12 cellular contexts compared by ENCODE assay signal in genomic region chr16:11087691-11088431, GRCh38.
DNase-seq lines count a peak whose midpoint lies in the region; ATAC-seq and TF ChIP-seq lines count a peak whose summit lies in the region.
"Had no signal": no experiment of that assay in that cellular context is flagged by ENCODE, and none has a peak within 500 bp of the region (broad histone marks: within the 10 kb centered on the region; RNA-seq: fewer than 3 reads in every experiment).

No MANE protein-coding gene starts in this region.

- H3K27me3 ChIP-seq in upper lobe of right lung = no peaks in the 10 kb centered on the region
- H3K27me3 ChIP-seq: brain microvascular endothelial cell, esophagus muscularis mucosa had no signal

- H3K4me1 Mint-ChIP-seq in activated CD8-positive, alpha-beta T cell treated with anti-CD3 and anti-CD28 coated beads for 36 hours (ENCODE audit: low read depth) = peaks cover 71% of the 10 kb centered on the region
- peaks cover 39% of the 10 kb centered on the region for H3K4me1 Mint-ChIP-seq in HFFc6 (ENCODE audit: low read depth)

- H3K4me3 ChIP-seq in upper lobe of right lung = no peak overlapping the region
- H3K4me3 ChIP-seq: esophagus muscularis mucosa had no signal

- no peaks in the 10 kb centered on the region for H3K9me3 Mint-ChIP-seq in activated CD8-positive, alpha-beta T cell treated with anti-CD3 and anti-CD28 coated beads for 36 hours
- H3K9me3 Mint-ChIP-seq in HFFc6 = no peaks in the 10 kb centered on the region
- H3K9me3 Mint-ChIP-seq: neural crest cell had no signal

- no peaks in the 10 kb centered on the region for H3K36me3 ChIP-seq in upper lobe of right lung
- H3K36me3 ChIP-seq: brain microvascular endothelial cell had no signal

- H3K27ac ChIP-seq in upper lobe of right lung = no peak overlapping the region
- H3K27ac ChIP-seq: brain microvascular endothelial cell, C4-2B had no signal

- peak; percentile 41 for ATAC-seq in activated CD8-positive, alpha-beta T cell treated with anti-CD3 and anti-CD28 coated beads for 36 hours
- peak; percentile 12 for ATAC-seq in upper lobe of right lung
- ATAC-seq in GM18519 (IDR thresholded peaks at IDR 0.05; ENCODE audit: low FRiP score, unreplicated experiment) = no peak

- POLR2A ChIA-PET in activated CD8-positive, alpha-beta T cell treated with anti-CD3 and anti-CD28 coated beads for 36 hours (lab: Charles Lee) = interaction anchor here (0.7 to 14.8 kb wide), 8 partner anchors 9 to 167 kb away, joined by 3 to 147 read pairs (median 4); partner anchors contain the start of gene SOCS1

- peaks cover 12% of the 10 kb centered on the region for H3K4me1 ChIP-seq in upper lobe of right lung

- no peaks in the 10 kb centered on the region for H3K27me3 Mint-ChIP-seq in activated CD8-positive, alpha-beta T cell treated with anti-CD3 and anti-CD28 coated beads for 36 hours
- no peaks in the 10 kb centered on the region; the same call in 1 of the 2 replicates for H3K27me3 Mint-ChIP-seq in HFFc6 (ENCODE audit: insufficient read depth)

- no peaks in the 10 kb centered on the region for H3K9me3 ChIP-seq in upper lobe of right lung
- H3K9me3 ChIP-seq: esophagus muscularis mucosa had no signal

- H3K27ac Mint-ChIP-seq in activated CD8-positive, alpha-beta T cell treated with anti-CD3 and anti-CD28 coated beads for 36 hours = peak overlapping the region; percentile 76
- no peak overlapping the region for H3K27ac Mint-ChIP-seq in HFFc6

- H3K36me3 Mint-ChIP-seq in activated CD8-positive, alpha-beta T cell treated with anti-CD3 and anti-CD28 coated beads for 36 hours (ENCODE audit: low read depth) = peaks cover 22% of the 10 kb centered on the region
- peaks cover 5% of the 10 kb centered on the region; the same call in 1 of the 2 replicates for H3K36me3 Mint-ChIP-seq in HFFc6 (ENCODE audit: low read depth)

- DNase-seq in stimulated activated CD4-positive, alpha-beta T cell treated with anti-CD3 and anti-CD28 coated beads, Interleukin-15, amount 100 ng/mL, for 24 hours = peak; percentile 62
- DNase-seq in stimulated activated CD4-positive, alpha-beta T cell treated with anti-CD3 and anti-CD28 coated beads, Interleukin-2, amount 100 ng/mL, for 48 hours = no peak
- DNase-seq in activated CD8-positive, alpha-beta T cell treated with anti-CD3 and anti-CD28 coated beads for 36 hours = peak; percentile 61
- DNase-seq in iPS-NIHi7 (ENCODE audit: extremely low spot score) = peak; percentile 49
- DNase-seq in upper lobe of right lung = no peak
- DNase-seq in HFFc6 = no peak
- no peak for DNase-seq in 8988T
- DNase-seq: brain microvascular endothelial cell had no signal

- intact Hi-C loops in activated CD8-positive, alpha-beta T cell treated with anti-CD3 and anti-CD28 coated beads for 36 hours (cut with micrococcal nuclease) = no loop called here
- intact Hi-C loops in upper lobe of right lung (cut with DNase I) = no loop called here

- H3K4me3 Mint-ChIP-seq in activated CD8-positive, alpha-beta T cell treated with anti-CD3 and anti-CD28 coated beads for 36 hours = no peak overlapping the region
- H3K4me3 Mint-ChIP-seq in HFFc6 = no peak overlapping the region
- H3K4me3 Mint-ChIP-seq: neural crest cell had no signal

- no peak for TF ChIP-seq CTCF in activated CD8-positive, alpha-beta T cell treated with anti-CD3 and anti-CD28 coated beads for 36 hours (IDR thresholded peaks at IDR 0.05)
- TF ChIP-seq CTCF in upper lobe of right lung (IDR thresholded peaks at IDR 0.05) (no peak), HFFc6 (IDR thresholded peaks at IDR 0.05) (no peak)

- CTCF ChIA-PET in activated CD8-positive, alpha-beta T cell treated with anti-CD3 and anti-CD28 coated beads for 36 hours (lab: Charles Lee) = interaction anchor here (0.6 to 1.2 kb wide), 8 partner anchors 8 to 168 kb away, joined by 3 to 4 read pairs (median 3); partner anchors contain the start of gene SOCS1

Comparison
In these comparisons a context has a peak if more than half of its experiments do, and no peak if none do; other contexts are left out.
1. DNase-seq: peak in stimulated activated CD4-positive, alpha-beta T cell treated with anti-CD3 and anti-CD28 coated beads, Interleukin-15, amount 100 ng/mL, for 24 hours (single experiment), activated CD8-positive, alpha-beta T cell treated with anti-CD3 and anti-CD28 coated beads for 36 hours (single experiment) and iPS-NIHi7 (single experiment); none in stimulated activated CD4-positive, alpha-beta T cell treated with anti-CD3 and anti-CD28 coated beads, Interleukin-2, amount 100 ng/mL, for 48 hours (0 of 2), upper lobe of right lung (single experiment), HFFc6 (single experiment) and 8988T (single experiment).